In genomic region chrX:87808576-87809243, GRCh38 we compare ENCODE assay signal across 23 cellular contexts.
DNase-seq lines count a peak whose midpoint lies in the region; ATAC-seq and TF ChIP-seq lines count a peak whose summit lies in the region.
"Had no signal": no experiment of that assay in that cellular context is flagged by ENCODE, and none has a peak within 500 bp of the region (broad histone marks: within the 10 kb centered on the region; RNA-seq: fewer than 3 reads in every experiment).

No MANE protein-coding gene starts in this region.

- H2AK5ac ChIP-seq in trophoblast cell (ENCODE audit: low read length): no peak overlapping the region

- no peak for ATAC-seq in Right ventricle myocardium inferior
- no peak for ATAC-seq in activated CD8-positive, alpha-beta T cell treated with anti-CD3 and anti-CD28 coated beads, Interleukin-2, amount 10 ng/mL, durations not matched to agents 7 days and 5 days
- ATAC-seq in GM21390 (IDR thresholded peaks at IDR 0.05; ENCODE audit: unreplicated experiment): no peak
- ATAC-seq: A549 had no signal

- no peaks in the 10 kb centered on the region for H3K36me3 ChIP-seq in left ventricle myocardium inferior
- H3K36me3 ChIP-seq in trophoblast cell (ENCODE audit: control insufficient read depth in 1 of 2, insufficient read depth in 2 of 2, low read length in 2 of 2): no peaks in the 10 kb centered on the region
- no peaks in the 10 kb centered on the region for H3K36me3 ChIP-seq in testis (ENCODE audit: low read depth, missing control alignments)
- no peaks in the 10 kb centered on the region for H3K36me3 ChIP-seq in ovary
- H3K36me3 ChIP-seq: BE2C; BLaER1 treated with 17β-estradiol and CSF1 and Interleukin-3, amounts not matched to agents 10 nM and 100 nM; HAP-1 had no signal

- H3K27ac ChIP-seq in left ventricle myocardium inferior (replicated peaks) (no peak overlapping the region), trophoblast cell (ENCODE audit: low read depth, low read length) (no peak overlapping the region), testis (no peak overlapping the region), ovary (no peak overlapping the region)
- H3K27ac ChIP-seq: A549; BLaER1 treated with 17β-estradiol and CSF1 and Interleukin-3, amounts not matched to agents 10 nM and 100 nM had no signal

- intact Hi-C loops in Right ventricle myocardium inferior (cut with DNase I) (no loop called here), left ventricle myocardium inferior (cut with micrococcal nuclease) (no loop called here), testis (cut with DNase I; ENCODE audit: low total_unique reads) (no loop called here), ovary (cut with DNase I) (no loop called here)

- H3K4ac ChIP-seq in trophoblast cell (ENCODE audit: low read depth, low read length): no peak overlapping the region

- H2BK12ac ChIP-seq in trophoblast cell (ENCODE audit: low read length): no peak overlapping the region

- peaks cover 5% of the 10 kb centered on the region for H3K4me1 Mint-ChIP-seq in chondrocyte (ENCODE audit: low read depth)
- no peaks in the 10 kb centered on the region for H3K4me1 Mint-ChIP-seq in activated CD8-positive, alpha-beta T cell treated with anti-CD3 and anti-CD28 coated beads, Interleukin-2, amount 10 ng/mL, durations not matched to agents 7 days and 5 days (ENCODE audit: low read depth)

- no peak overlapping the region for H2BK120ac ChIP-seq in trophoblast cell (ENCODE audit: insufficient read depth, low read length, poor library complexity)

- peak; percentile 32 for DNase-seq in Right ventricle myocardium inferior (ENCODE audit: missing footprints)
- no peak for DNase-seq in left ventricle myocardium inferior
- peak; percentile 85 for DNase-seq in chondrocyte (ENCODE audit: low spot score)
- DNase-seq in trophoblast cell: no peak
- DNase-seq in testis: peak; percentile 12
- no peak for DNase-seq in activated CD8-positive, alpha-beta T cell treated with anti-CD3 and anti-CD28 coated beads, Interleukin-2, amount 10 ng/mL, durations not matched to agents 7 days and 5 days
- no peak for DNase-seq in ovary
- DNase-seq: 8988T, ACHN, AML-193, BE2C, Calu3, COR-L47, DMS53, DMS79 treated with DMSO at 0.1 percent for 48 hours, GF-D8, GOT3, HFFc6 had no signal

- TF ChIP-seq POLR2A in testis (IDR thresholded peaks at IDR 0.05) (no peak), ovary (IDR thresholded peaks at IDR 0.05) (no peak)

- H3K4me1 ChIP-seq in left ventricle myocardium inferior: peaks cover 17% of the 10 kb centered on the region
- H3K4me1 ChIP-seq in trophoblast cell (ENCODE audit: control insufficient read depth in 1 of 2, insufficient read depth in 2 of 2, low read length in 2 of 2): no peaks in the 10 kb centered on the region
- no peaks in the 10 kb centered on the region for H3K4me1 ChIP-seq in testis
- peaks cover 1% of the 10 kb centered on the region for H3K4me1 ChIP-seq in ovary (ENCODE audit: insufficient read depth)
- H3K4me1 ChIP-seq: A549; BE2C; BLaER1 treated with 17β-estradiol and CSF1 and Interleukin-3, amounts not matched to agents 10 nM and 100 nM; HAP-1 had no signal

- no peaks in the 10 kb centered on the region for H3K79me2 ChIP-seq in trophoblast cell (ENCODE audit: control insufficient read depth, insufficient read depth, low read length, poor library complexity)

- H3K23ac ChIP-seq in trophoblast cell (ENCODE audit: low read length): no peak overlapping the region

- no CpG with 5 or more reads among the region's 35 CpGs for WGBS in trophoblast cell (ENCODE audit: extremely low coverage, insufficient coverage, insufficient read length)
- WGBS in testis, 2 donors: 63 to 80% methylated on average over 1 to 9 of the region's 35 CpGs
- WGBS in ovary, 3 donors: 84 to 89% (median 84%) methylated on average over 35 of the region's 35 CpGs

- H3K27me3 Mint-ChIP-seq in chondrocyte (ENCODE audit: low read depth): no peaks in the 10 kb centered on the region
- H3K27me3 Mint-ChIP-seq in activated CD8-positive, alpha-beta T cell treated with anti-CD3 and anti-CD28 coated beads, Interleukin-2, amount 10 ng/mL, durations not matched to agents 7 days and 5 days (ENCODE audit: low read depth): no peaks in the 10 kb centered on the region
- H3K27me3 Mint-ChIP-seq: CD4-positive, alpha-beta memory T cell had no signal

- no peaks in the 10 kb centered on the region for H3K36me3 Mint-ChIP-seq in chondrocyte (ENCODE audit: low read depth)
- no peaks in the 10 kb centered on the region for H3K36me3 Mint-ChIP-seq in activated CD8-positive, alpha-beta T cell treated with anti-CD3 and anti-CD28 coated beads, Interleukin-2, amount 10 ng/mL, durations not matched to agents 7 days and 5 days (ENCODE audit: low read depth)
- H3K36me3 Mint-ChIP-seq: CD4-positive, alpha-beta memory T cell had no signal

- no peak overlapping the region for H4K12ac ChIP-seq in trophoblast cell (ENCODE audit: low read depth, low read length)

- H4K8ac ChIP-seq in trophoblast cell (ENCODE audit: low read depth, low read length): no peak overlapping the region

- H3K27me3 ChIP-seq in left ventricle myocardium inferior (ENCODE audit: low read depth): no peaks in the 10 kb centered on the region
- H3K27me3 ChIP-seq in trophoblast cell (ENCODE audit: insufficient read depth, low read length): no peaks in the 10 kb centered on the region
- no peaks in the 10 kb centered on the region for H3K27me3 ChIP-seq in testis
- H3K27me3 ChIP-seq in ovary: no peaks in the 10 kb centered on the region
- H3K27me3 ChIP-seq: BE2C had no signal

- POLR2A ChIA-PET in activated CD8-positive, alpha-beta T cell treated with anti-CD3 and anti-CD28 coated beads, Interleukin-2, amount 10 ng/mL, durations not matched to agents 7 days and 5 days (lab: Charles Lee): no interaction called here

- H3K9ac ChIP-seq in trophoblast cell (ENCODE audit: low read length): no peak overlapping the region
- H3K9ac ChIP-seq: BLaER1 treated with 17β-estradiol and CSF1 and Interleukin-3, amounts not matched to agents 10 nM and 100 nM had no signal

- no peak overlapping the region for H3K14ac ChIP-seq in trophoblast cell (ENCODE audit: low read length)

- no peak overlapping the region for H3K18ac ChIP-seq in trophoblast cell (ENCODE audit: low read length)

- TF ChIP-seq EP300 in ovary (IDR thresholded peaks at IDR 0.05): no peak

- no peaks in the 10 kb centered on the region for H3K9me3 ChIP-seq in left ventricle myocardium inferior (replicated peaks)
- H3K9me3 ChIP-seq in trophoblast cell (ENCODE audit: insufficient read depth, low read depth, low read length): no peaks in the 10 kb centered on the region
- H3K9me3 ChIP-seq in testis: no peaks in the 10 kb centered on the region
- H3K9me3 ChIP-seq in ovary: no peaks in the 10 kb centered on the region
- H3K9me3 ChIP-seq: A549, BE2C, HAP-1 had no signal

- no peak overlapping the region for H3K4me2 ChIP-seq in trophoblast cell (ENCODE audit: low read length)
- H3K4me2 ChIP-seq: A549; BLaER1 treated with 17β-estradiol and CSF1 and Interleukin-3, amounts not matched to agents 10 nM and 100 nM had no signal

- no peak overlapping the region for H2BK5ac ChIP-seq in trophoblast cell (ENCODE audit: low read depth, low read length, poor library complexity)

- H3K9me3 Mint-ChIP-seq in chondrocyte (ENCODE audit: low read depth): peaks cover 10% of the 10 kb centered on the region
- no peaks in the 10 kb centered on the region for H3K9me3 Mint-ChIP-seq in activated CD8-positive, alpha-beta T cell treated with anti-CD3 and anti-CD28 coated beads, Interleukin-2, amount 10 ng/mL, durations not matched to agents 7 days and 5 days (ENCODE audit: insufficient read depth)
- H3K9me3 Mint-ChIP-seq: HFFc6 had no signal

- H3K79me1 ChIP-seq in trophoblast cell (ENCODE audit: low read length): no peaks in the 10 kb centered on the region

- peak overlapping the region; percentile 25 for H4K91ac ChIP-seq in trophoblast cell (ENCODE audit: low read depth, low read length)

- H3K4me3 Mint-ChIP-seq in chondrocyte (ENCODE audit: unreplicated experiment): no peak overlapping the region
- no peak overlapping the region for H3K4me3 Mint-ChIP-seq in activated CD8-positive, alpha-beta T cell treated with anti-CD3 and anti-CD28 coated beads, Interleukin-2, amount 10 ng/mL, durations not matched to agents 7 days and 5 days
- H3K4me3 Mint-ChIP-seq: CD4-positive, alpha-beta memory T cell; HFFc6 had no signal

- TF ChIP-seq CTCF in left ventricle myocardium inferior (IDR thresholded peaks at IDR 0.05; ENCODE audit: borderline replicate concordance) (no peak), chondrocyte (IDR thresholded peaks at IDR 0.05) (no peak), testis (IDR thresholded peaks at IDR 0.05) (no peak), ovary (IDR thresholded peaks at IDR 0.05) (no peak)

- H3K4me3 ChIP-seq in left ventricle myocardium inferior (no peak overlapping the region), trophoblast cell (ENCODE audit: low read depth, low read length) (no peak overlapping the region), testis (peak overlapping the region in 1 of 2 donors; percentile 10), ovary (no peak overlapping the region)
- H3K4me3 ChIP-seq: A549; BLaER1 treated with 17β-estradiol and CSF1 and Interleukin-3, amounts not matched to agents 10 nM and 100 nM; HAP-1 had no signal

- no peak overlapping the region for H3K27ac Mint-ChIP-seq in chondrocyte (ENCODE audit: unreplicated experiment)
- no peak overlapping the region for H3K27ac Mint-ChIP-seq in activated CD8-positive, alpha-beta T cell treated with anti-CD3 and anti-CD28 coated beads, Interleukin-2, amount 10 ng/mL, durations not matched to agents 7 days and 5 days
- H3K27ac Mint-ChIP-seq: CD4-positive, alpha-beta memory T cell; HFFc6 had no signal

- CTCF ChIA-PET in activated CD8-positive, alpha-beta T cell treated with anti-CD3 and anti-CD28 coated beads, Interleukin-2, amount 10 ng/mL, durations not matched to agents 7 days and 5 days (lab: Charles Lee): no interaction called here

- H2AFZ ChIP-seq in trophoblast cell (ENCODE audit: insufficient read depth, low read length, poor library complexity): no peak overlapping the region

Comparison
In these comparisons a context has a peak if more than half of its experiments do, and no peak if none do; other contexts are left out.
1. DNase-seq: peak in Right ventricle myocardium inferior (single experiment), chondrocyte (single experiment) and testis (single experiment); none in left ventricle myocardium inferior (single experiment), trophoblast cell (0 of 2), activated CD8-positive, alpha-beta T cell treated with anti-CD3 and anti-CD28 coated beads, Interleukin-2, amount 10 ng/mL, durations not matched to agents 7 days and 5 days (single experiment) and ovary (0 of 5).